7 cellular contexts compared by ENCODE assay signal in genomic region chr3:49939858-49940666, GRCh38. TPM values are rescaled to one million over a fixed set of nuclear protein-coding genes. Genes with fewer than 3 reads are reported as not detected.
A peak's percentile ranks its signal among the peaks of the same experiment; 100 is the strongest.
DNase-seq lines count a peak whose midpoint lies in the region; ATAC-seq and TF ChIP-seq lines count a peak whose summit lies in the region.

Gene RBM6 (plus strand): TSS chr3:49940150. CDS start chr3:49962642, 22,492 bp downstream.

- peak within 1 kb of the TSS; percentile 95 for H3K27ac ChIP-seq in hepatocyte

- no peaks in the 10 kb centered on the region for H3K27me3 ChIP-seq in hepatocyte

- no peak for TF ChIP-seq CTCF in hepatocyte (IDR thresholded peaks at IDR 0.05; ENCODE audit: poor library complexity)

- peak; percentile 85 for ATAC-seq in GM18508 (IDR thresholded peaks at IDR 0.05; ENCODE audit: insufficient read depth, unreplicated experiment)
- peak; percentile 87 for ATAC-seq in HG03025 (IDR thresholded peaks at IDR 0.05; ENCODE audit: low FRiP score, unreplicated experiment)

- peaks cover 46% of the 10 kb centered on the region for H4K20me1 ChIP-seq in hepatocyte (ENCODE audit: insufficient read depth, poor library complexity, severe bottlenecking)

- no peaks in the 10 kb centered on the region for H3K36me3 ChIP-seq in hepatocyte (replicated peaks; ENCODE audit: insufficient read depth, low read depth)

- peaks cover 47% of the 10 kb centered on the region for H3K79me2 ChIP-seq in hepatocyte

- H3K9me2 ChIP-seq in hepatocyte (replicated peaks; ENCODE audit: insufficient read depth), result no peaks in the 10 kb centered on the region

- DNase-seq in NCI-H2081 (lab: John Stamatoyannopoulos, UW) (peak; percentile 90 to 95), T1000 (lab: John Stamatoyannopoulos, UW) (peak; percentile 91), astrocyte of the hippocampus (ENCODE audit: low read depth, low spot score) (peak; percentile 99), hepatocyte (ENCODE audit: low spot score) (peak; percentile 98), renal cortical epithelial cell (ENCODE audit: low read depth) (peak; percentile 94)

- peak within 1 kb of the TSS; percentile 65 for H3K4me3 ChIP-seq in hepatocyte

- no peaks in the 10 kb centered on the region for H3K9me3 ChIP-seq in hepatocyte (ENCODE audit: low read depth)

- peak within 1 kb of the TSS; percentile 75 for H2AFZ ChIP-seq in hepatocyte

- WGBS in hepatocyte (ENCODE audit: low lambda C conversion rate, missing lambda C conversion rate), result under 1% methylated on average over 73 of the region's 74 CpGs

- peaks cover 5% of the 10 kb centered on the region for H3K4me1 ChIP-seq in hepatocyte (ENCODE audit: insufficient read depth)

- peak within 1 kb of the TSS; percentile 96 for H3K4me2 ChIP-seq in hepatocyte

RNA-seq across cellular contexts. Expression of gene RBM6, which starts in this region (rescaled TPM):
- total RNA-seq in hepatocyte, result 59.6 and 69.0 TPM in 2 replicates
- polyA plus RNA-seq in hepatocyte, result 47.2 and 78.5 TPM in 2 replicates
- 26.6 and 58.4 TPM in 2 replicates for total RNA-seq in renal cortical epithelial cell

Comparison
In these comparisons a context has a peak if more than half of its experiments do, and no peak if none do; other contexts are left out.
1. Peak in every context shown above with its lines: DNase-seq, ATAC-seq, H3K4me3 ChIP-seq and H3K27ac ChIP-seq.